Comparison of ENCODE assay signal across 1 cellular context in the genomic region with DNA sequence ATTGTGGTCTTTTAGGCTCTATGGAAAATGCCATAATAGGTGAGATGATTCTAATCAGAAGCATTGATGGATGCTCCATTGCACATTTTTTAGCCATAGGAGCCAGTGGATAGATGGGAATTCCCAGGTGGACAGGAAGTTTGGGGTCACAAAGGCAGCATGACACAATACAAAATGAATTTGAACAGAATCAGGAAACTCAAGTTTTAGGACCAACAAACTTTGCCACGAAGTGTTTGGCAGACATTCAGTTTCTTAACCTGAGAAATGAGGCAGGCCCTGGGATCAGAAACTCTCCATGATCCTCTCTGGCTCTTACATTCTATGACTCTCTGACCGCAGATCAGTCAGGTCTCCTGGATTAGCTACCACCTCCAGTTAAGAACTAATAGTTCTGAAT.
TF ChIP-seq lines count a peak whose summit lies in the region.

No MANE protein-coding gene starts in this region.

TF ChIP-seq in SK-N-SH treated with all-trans-retinoic acid at 6 μM for 48 hours, 23 proteins besides CTCF, POLR2A, EP300 and RAD21 (continued from another document):
- TF ChIP-seq, protein P1, sequence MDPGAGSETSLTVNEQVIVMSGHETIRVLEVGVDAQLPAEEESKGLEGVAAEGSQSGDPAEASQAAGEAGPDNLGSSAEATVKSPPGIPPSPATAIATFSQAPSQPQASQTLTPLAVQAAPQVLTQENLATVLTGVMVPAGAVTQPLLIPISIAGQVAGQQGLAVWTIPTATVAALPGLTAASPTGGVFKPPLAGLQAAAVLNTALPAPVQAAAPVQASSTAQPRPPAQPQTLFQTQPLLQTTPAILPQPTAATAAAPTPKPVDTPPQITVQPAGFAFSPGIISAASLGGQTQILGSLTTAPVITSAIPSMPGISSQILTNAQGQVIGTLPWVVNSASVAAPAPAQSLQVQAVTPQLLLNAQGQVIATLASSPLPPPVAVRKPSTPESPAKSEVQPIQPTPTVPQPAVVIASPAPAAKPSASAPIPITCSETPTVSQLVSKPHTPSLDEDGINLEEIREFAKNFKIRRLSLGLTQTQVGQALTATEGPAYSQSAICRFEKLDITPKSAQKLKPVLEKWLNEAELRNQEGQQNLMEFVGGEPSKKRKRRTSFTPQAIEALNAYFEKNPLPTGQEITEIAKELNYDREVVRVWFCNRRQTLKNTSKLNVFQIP (CRISPR knock-in tag; IDR thresholded peaks at IDR 0.05; ENCODE audit: borderline replicate concordance, low read depth), result no peak
- TF ChIP-seq RARB (CRISPR knock-in tag; IDR thresholded peaks at IDR 0.05) (no peak), CSDC2 (CRISPR knock-in tag; IDR thresholded peaks at IDR 0.05) (no peak), ARNTL (CRISPR knock-in tag; IDR thresholded peaks at IDR 0.05; ENCODE audit: borderline replicate concordance, low read depth) (no peak), ZC3H10 (CRISPR knock-in tag; IDR thresholded peaks at IDR 0.05) (no peak), ZNF565 (CRISPR knock-in tag; conservative IDR thresholded peaks at IDR 0.05; ENCODE audit: low read depth) (no peak)
